21 cellular contexts compared by ENCODE assay signal in genomic region chr17:78290671-78291070, GRCh38. TPM values are rescaled to one million over a fixed set of nuclear protein-coding genes. Genes with fewer than 3 reads are reported as not detected.
DNase-seq lines count a peak whose midpoint lies in the region; ATAC-seq, FAIRE-seq and TF ChIP-seq lines count a peak whose summit lies in the region.
"Had no signal": no experiment of that assay in that cellular context is flagged by ENCODE, and none has a peak within 500 bp of the region (broad histone marks: within the 10 kb centered on the region; RNA-seq: fewer than 3 reads in every experiment).

No MANE protein-coding gene starts in this region.

- H2BK15ac ChIP-seq in H1 (ENCODE audit: low read length) = no peak overlapping the region
- H2BK15ac ChIP-seq in neuronal stem cell (ENCODE audit: low read length) = no peak overlapping the region

- H3K27ac Mint-ChIP-seq in activated CD4-positive, alpha-beta T cell treated with anti-CD3 and anti-CD28 coated beads, Interleukin-2, amount 10 ng/mL, durations not matched to agents 7 days and 5 days = peak overlapping the region; percentile 54
- H3K27ac Mint-ChIP-seq in stimulated activated memory B cell treated with anti-CD40 and anti-IgM and Interleukin-4, amounts not matched to agents 10 μg/mL and 1 μg/mL and 100 μg/mL, for 72 hours = no peak overlapping the region

- H2BK12ac ChIP-seq in H1 (ENCODE audit: low read depth, low read length) = no peak overlapping the region
- H2BK12ac ChIP-seq in neuronal stem cell (ENCODE audit: low read length) = no peak overlapping the region

- H3K4me2 ChIP-seq in H1 (ENCODE audit: insufficient read depth in 1 of 2, low read depth in 2 of 2, low read length in 2 of 2) (no peak overlapping the region), neuronal stem cell (ENCODE audit: insufficient read depth, low read length, poor library complexity, severe bottlenecking) (no peak overlapping the region)
- H3K4me2 ChIP-seq: BLaER1 had no signal

- H3K27ac ChIP-seq in HEK293 (ENCODE audit: extremely low read depth, low read depth, low read length) (no peak overlapping the region), H1 (ENCODE audit: low read depth, low read length) (no peak overlapping the region), neuronal stem cell (replicated peaks; ENCODE audit: low read length) (no peak overlapping the region)
- H3K27ac ChIP-seq: BLaER1, HL-60 had no signal

- no peak overlapping the region for H3K18ac ChIP-seq in H1 (ENCODE audit: extremely low read depth, low read length)
- no peak overlapping the region for H3K18ac ChIP-seq in neuronal stem cell (ENCODE audit: low read length)

- H3K4me3 Mint-ChIP-seq in activated CD4-positive, alpha-beta T cell treated with anti-CD3 and anti-CD28 coated beads, Interleukin-2, amount 10 ng/mL, durations not matched to agents 7 days and 5 days = no peak overlapping the region
- H3K4me3 Mint-ChIP-seq in stimulated activated memory B cell treated with anti-CD40 and anti-IgM and Interleukin-4, amounts not matched to agents 10 μg/mL and 1 μg/mL and 100 μg/mL, for 72 hours = no peak overlapping the region
- H3K4me3 Mint-ChIP-seq: CD14-positive monocyte; CD4-positive, alpha-beta memory T cell had no signal

- H3K23ac ChIP-seq in H1 (ENCODE audit: insufficient read length) (no peak overlapping the region), neuronal stem cell (ENCODE audit: low read depth, low read length, poor library complexity) (no peak overlapping the region)

- no peak for TF ChIP-seq EP300 in H1 (IDR thresholded peaks at IDR 0.05; ENCODE audit: borderline replicate concordance in 1 of 2, low read depth in 2 of 2, low read length in 2 of 2)

- H3K4me1 ChIP-seq in HEK293 (ENCODE audit: control insufficient read depth, insufficient read depth, low read length) (no peaks in the 10 kb centered on the region), H1 (replicated peaks in 1 of 4; ENCODE audit: control insufficient read depth in 3 of 4, insufficient read depth in 4 of 4, low read length in 3 of 4) (no peaks in the 10 kb centered on the region; a peak in 2 of 7 replicates), neuronal stem cell (ENCODE audit: control insufficient read depth in 2 of 2, insufficient read depth in 1 of 2, low read depth in 1 of 2, low read length in 2 of 2) (peaks cover 7 to 9% of the 10 kb centered on the region in 2 donors)
- H3K4me1 ChIP-seq: HAP-1 had no signal

- no peak overlapping the region for H2BK120ac ChIP-seq in H1 (replicated peaks; ENCODE audit: low read depth, low read length)
- no peak overlapping the region for H2BK120ac ChIP-seq in neuronal stem cell (ENCODE audit: low read depth, low read length)

- H3K4me1 Mint-ChIP-seq in activated CD4-positive, alpha-beta T cell treated with anti-CD3 and anti-CD28 coated beads, Interleukin-2, amount 10 ng/mL, durations not matched to agents 7 days and 5 days = peaks cover 4% of the 10 kb centered on the region
- H3K4me1 Mint-ChIP-seq in stimulated activated memory B cell treated with anti-CD40 and anti-IgM and Interleukin-4, amounts not matched to agents 10 μg/mL and 1 μg/mL and 100 μg/mL, for 72 hours = no peaks in the 10 kb centered on the region

- H3K27me3 Mint-ChIP-seq in activated CD4-positive, alpha-beta T cell treated with anti-CD3 and anti-CD28 coated beads, Interleukin-2, amount 10 ng/mL, durations not matched to agents 7 days and 5 days = no peaks in the 10 kb centered on the region
- H3K27me3 Mint-ChIP-seq in stimulated activated memory B cell treated with anti-CD40 and anti-IgM and Interleukin-4, amounts not matched to agents 10 μg/mL and 1 μg/mL and 100 μg/mL, for 72 hours = no peaks in the 10 kb centered on the region
- H3K27me3 Mint-ChIP-seq: CD4-positive, alpha-beta memory T cell had no signal

- H3K4me3 ChIP-seq in HEK293 (ENCODE audit: low read depth, low read length) = no peak overlapping the region
- H3K4me3 ChIP-seq in H1 (ENCODE audit: extremely low read depth in 1 of 4, insufficient read depth in 2 of 4, low read depth in 3 of 4, low read length in 4 of 4) = no peak overlapping the region
- H3K4me3 ChIP-seq in neuronal stem cell (ENCODE audit: low read length in 2 of 2) = no peak overlapping the region
- H3K4me3 ChIP-seq: BLaER1, HAP-1 had no signal

- no peak overlapping the region for H2BK20ac ChIP-seq in H1 (ENCODE audit: low read length)

- no peak for TF ChIP-seq CTCF in HEK293 (tag by site-specific recombination; IDR thresholded peaks at IDR 0.05)
- TF ChIP-seq CTCF in H1 (IDR thresholded peaks at IDR 0.05; ENCODE audit: control extremely low read depth in 1 of 3, insufficient read depth in 1 of 3, low read depth in 1 of 3, low read length in 3 of 3) = no peak

- no peak for ATAC-seq in stimulated activated memory B cell treated with anti-CD40 and anti-IgM and Interleukin-4, amounts not matched to agents 10 μg/mL and 1 μg/mL and 100 μg/mL, for 72 hours
- ATAC-seq in GM18858 (IDR thresholded peaks at IDR 0.05; ENCODE audit: unreplicated experiment) = no peak

- no peak overlapping the region for H4K91ac ChIP-seq in H1 (replicated peaks; ENCODE audit: insufficient read length, low read length)
- H4K91ac ChIP-seq in neuronal stem cell (ENCODE audit: low read depth, low read length, poor library complexity) = no peak overlapping the region

- 96% methylated on average over 8 of the region's 8 CpGs; no CpG with 5 or more reads in 1 of the 2 experiments for WGBS in H1 (ENCODE audit: extremely low coverage in 1 of 2, insufficient coverage in 1 of 2, insufficient read length in 1 of 2, insufficient replicate concordance in 2 of 2, low coverage in 1 of 2, low lambda C conversion rate in 2 of 2, missing lambda C conversion rate in 1 of 2), 2 experiments
- WGBS in neuronal stem cell (ENCODE audit: extremely low coverage in 2 of 2, insufficient read length in 2 of 2, insufficient replicate concordance in 1 of 2), 2 donors = no CpG with 5 or more reads among the region's 8 CpGs

- H2AFZ ChIP-seq in H1 (ENCODE audit: low read length) = no peak overlapping the region
- H2AFZ ChIP-seq in neuronal stem cell (ENCODE audit: low read length) = no peak overlapping the region

- H3K9me3 Mint-ChIP-seq in activated CD4-positive, alpha-beta T cell treated with anti-CD3 and anti-CD28 coated beads, Interleukin-2, amount 10 ng/mL, durations not matched to agents 7 days and 5 days = no peaks in the 10 kb centered on the region
- no peaks in the 10 kb centered on the region for H3K9me3 Mint-ChIP-seq in stimulated activated memory B cell treated with anti-CD40 and anti-IgM and Interleukin-4, amounts not matched to agents 10 μg/mL and 1 μg/mL and 100 μg/mL, for 72 hours
- H3K9me3 Mint-ChIP-seq: CD4-positive, alpha-beta memory T cell had no signal

- FAIRE-seq in H1 (lab: Jason Lieb, UNC) = no peak

- no peaks in the 10 kb centered on the region for H3K79me2 ChIP-seq in H1 (ENCODE audit: control insufficient read depth in 1 of 2, insufficient read depth in 2 of 2, low read length in 2 of 2)

- H3K23me2 ChIP-seq in H1 (ENCODE audit: low read depth, low read length) = peaks cover 3% of the 10 kb centered on the region; the same call in 1 of the 2 replicates

- no peak overlapping the region for H4K5ac ChIP-seq in H1 (ENCODE audit: insufficient read length, low read depth, low read length)

- H4K20me1 ChIP-seq in H1 (replicated peaks in 1 of 2; ENCODE audit: control insufficient read depth in 1 of 2, insufficient read depth in 2 of 2, low read length in 2 of 2) = peaks cover 0 to 2% of the 10 kb centered on the region in 2 experiments
- H4K20me1 ChIP-seq: BLaER1 had no signal

- H3K56ac ChIP-seq in H1 (replicated peaks; ENCODE audit: insufficient read length, low read depth, low read length) = no peak overlapping the region

- CTCF ChIA-PET in activated CD4-positive, alpha-beta T cell treated with anti-CD3 and anti-CD28 coated beads, Interleukin-2, amount 10 ng/mL, durations not matched to agents 7 days and 5 days (lab: Charles Lee) = interaction anchor here (0.7 to 1.5 kb wide), 6 partner anchors 9 to 131 kb away, joined by 3 to 5 read pairs (median 3); partner anchors contain the start of gene SOCS3
- CTCF ChIA-PET in HEK293 (lab: Yijun Ruan, JAX) (interaction anchor here (0.8 to 5.3 kb wide), 3 partner anchors 49 to 133 kb away, joined by 3 to 47 read pairs (median 5); no protein-coding TSS in a partner anchor), H1 (lab: Charles Lee; ENCODE audit: partially characterized antibody) (interaction anchor here (0.6 to 3.0 kb wide), 16 partner anchors 11 to 198 kb away, joined by 3 to 22 read pairs (median 4); no protein-coding TSS in a partner anchor)

- DNase-seq in activated CD4-positive, alpha-beta T cell treated with anti-CD3 and anti-CD28 coated beads, Interleukin-2, amount 10 ng/mL, durations not matched to agents 7 days and 5 days = no peak
- no peak for DNase-seq in activated CD4-positive, alpha-beta T cell treated with anti-CD3 and anti-CD28 coated beads, Interleukin-2, amount 50 U/mL, for 1 hour
- DNase-seq in H1 (ENCODE audit: low read depth in 1 of 2, low spot score in 2 of 2) (no peak), neuronal stem cell (ENCODE audit: low spot score) (no peak), RKO (ENCODE audit: low spot score) (no peak)
- DNase-seq: 8988T; CD4-positive, alpha-beta memory T cell; DMS79 treated with DMSO at 0.1 percent for 48 hours; GF-D8; IMR-90 had no signal

- no peak overlapping the region; the same call in 1 of the 2 replicates for H4K8ac ChIP-seq in H1 (ENCODE audit: extremely low read depth, insufficient read depth, low read length)
- H4K8ac ChIP-seq in neuronal stem cell (ENCODE audit: low read depth, low read length) = no peak overlapping the region

- H3K4ac ChIP-seq in H1 (replicated peaks; ENCODE audit: insufficient read length, low read depth, low read length) (peak overlapping the region; percentile 78), neuronal stem cell (ENCODE audit: low read length) (no peak overlapping the region)

- H3K9ac ChIP-seq in H1 (replicated peaks in 1 of 4; ENCODE audit: extremely low read depth in 1 of 4, low read depth in 3 of 4, low read length in 3 of 4) (no peak overlapping the region), neuronal stem cell (ENCODE audit: low read depth, low read length, poor library complexity) (no peak overlapping the region)
- H3K9ac ChIP-seq: BLaER1 had no signal

- TF ChIP-seq RAD21 in H1 (IDR thresholded peaks at IDR 0.05 in 1 of 2, conservative IDR thresholded peaks at IDR 0.05 in 1 of 2; ENCODE audit: low read depth in 2 of 2, low read length in 2 of 2) = no peak

- no peak overlapping the region for H2AK5ac ChIP-seq in H1 (ENCODE audit: low read depth, low read length)
- peak overlapping the region; percentile 51 for H2AK5ac ChIP-seq in neuronal stem cell (ENCODE audit: low read depth, low read length)

- H3K9me3 ChIP-seq in HEK293 (ENCODE audit: control insufficient read depth, insufficient read depth, low read depth, low read length) = no peaks in the 10 kb centered on the region
- H3K9me3 ChIP-seq in H1 (ENCODE audit: insufficient read depth in 2 of 2, low read depth in 1 of 2, low read length in 1 of 2) = no peaks in the 10 kb centered on the region
- H3K9me3 ChIP-seq in neuronal stem cell (replicated peaks in 1 of 2; ENCODE audit: control insufficient read depth in 2 of 2, insufficient read depth in 1 of 2, low read depth in 1 of 2, low read length in 2 of 2) = no peaks in the 10 kb centered on the region
- H3K9me3 ChIP-seq: BLaER1, HAP-1 had no signal

- POLR2A ChIA-PET in activated CD4-positive, alpha-beta T cell treated with anti-CD3 and anti-CD28 coated beads, Interleukin-2, amount 10 ng/mL, durations not matched to agents 7 days and 5 days (lab: Charles Lee) = no interaction called here
- POLR2A ChIA-PET in HEK293 (lab: Yijun Ruan, JAX) (interaction anchor here (0.6 kb wide), 1 partner anchor 46 kb away, joined by 4 read pairs; no protein-coding TSS in a partner anchor), H1 (lab: Charles Lee; ENCODE audit: partially characterized antibody) (no interaction called here)

- H3K14ac ChIP-seq in H1 (ENCODE audit: insufficient read length) (no peak overlapping the region), neuronal stem cell (ENCODE audit: low read length) (no peak overlapping the region)

- no peaks in the 10 kb centered on the region for H3K36me3 Mint-ChIP-seq in activated CD4-positive, alpha-beta T cell treated with anti-CD3 and anti-CD28 coated beads, Interleukin-2, amount 10 ng/mL, durations not matched to agents 7 days and 5 days (ENCODE audit: low read depth)
- no peaks in the 10 kb centered on the region for H3K36me3 Mint-ChIP-seq in stimulated activated memory B cell treated with anti-CD40 and anti-IgM and Interleukin-4, amounts not matched to agents 10 μg/mL and 1 μg/mL and 100 μg/mL, for 72 hours
- H3K36me3 Mint-ChIP-seq: CD14-positive monocyte; CD4-positive, alpha-beta memory T cell had no signal

- no peak for TF ChIP-seq POLR2A in H1 (IDR thresholded peaks at IDR 0.05; ENCODE audit: control extremely low read depth in 1 of 2, low read depth in 2 of 2, low read length in 2 of 2)

- no peaks in the 10 kb centered on the region for H3K36me3 ChIP-seq in HEK293 (ENCODE audit: control insufficient read depth in 2 of 2, insufficient read depth in 1 of 2, low read length in 2 of 2)
- no peaks in the 10 kb centered on the region for H3K36me3 ChIP-seq in H1 (ENCODE audit: control insufficient read depth in 2 of 4, insufficient read depth in 4 of 4, low read length in 3 of 4)
- no peaks in the 10 kb centered on the region for H3K36me3 ChIP-seq in neuronal stem cell (replicated peaks in 1 of 2; ENCODE audit: control insufficient read depth in 2 of 2, insufficient read depth in 2 of 2, low read length in 2 of 2)
- H3K36me3 ChIP-seq: BLaER1, HAP-1 had no signal

- H3K27me3 ChIP-seq in H1 (replicated peaks in 1 of 4; ENCODE audit: control insufficient read depth in 3 of 4, extremely low read depth in 1 of 4, insufficient read depth in 3 of 4, low read length in 3 of 4) (no peaks in the 10 kb centered on the region), neuronal stem cell (ENCODE audit: control insufficient read depth in 3 of 3, insufficient read depth in 3 of 3, low read depth in 1 of 3, low read length in 3 of 3) (no peaks in the 10 kb centered on the region)
- H3K27me3 ChIP-seq: BLaER1 had no signal

- H2BK5ac ChIP-seq in H1 (ENCODE audit: low read depth, low read length) (no peak overlapping the region), neuronal stem cell (ENCODE audit: low read length) (no peak overlapping the region)

- H3K79me1 ChIP-seq in H1 (ENCODE audit: low read depth, low read length) (no peaks in the 10 kb centered on the region), neuronal stem cell (ENCODE audit: low read depth, low read length) (no peaks in the 10 kb centered on the region)

RNA-seq across cellular contexts. Expression of gene TMEM235, which starts 59.2 kb away (rescaled TPM):
- total RNA-seq in activated CD4-positive, alpha-beta T cell treated with anti-CD3 and anti-CD28 coated beads, Interleukin-2, amount 10 ng/mL, durations not matched to agents 7 days and 5 days = not detected
- 0.15 TPM in 1 of 2 replicates, not detected in the other for total RNA-seq in H1 (2021; fragmentation: NEBNext Ultra II Directional; extraction: Animal tissue kit (Norgen Biotek cat#: 25700))
- polyA plus RNA-seq in H1 (2011; rRNA removed) = 0.05 and 0.14 TPM in 2 replicates
- polyA plus RNA-seq in H1 (2011; cell fraction: cytosol; rRNA removed) = 0.17 TPM
- 0.68 TPM for polyA plus RNA-seq in H1 (2011; cell fraction: nucleus; rRNA removed)
- polyA plus RNA-seq in H1 (2012, experiment 1 of 2) = 0.13 to 0.36 TPM (median 0.23 TPM) in 4 replicates
- polyA plus RNA-seq in H1 (2012, experiment 2 of 2) = not detected
- polyA plus RNA-seq in H1 (2013, experiment 1 of 2) = 0.02 TPM
- not detected for polyA plus RNA-seq in H1 (2013, experiment 2 of 2)
- polyA minus RNA-seq in H1 (2011; rRNA and poly(A)+ RNA removed) = not detected in 2 replicates
- not detected for polyA minus RNA-seq in H1 (2011; cell fraction: cytosol; rRNA and poly(A)+ RNA removed)
- not detected for polyA minus RNA-seq in H1 (2011; cell fraction: nucleus; rRNA and poly(A)+ RNA removed)
- polyA plus RNA-seq in neuronal stem cell (2013, experiment 1 of 2) = not detected
- not detected for polyA plus RNA-seq in neuronal stem cell (2013, experiment 2 of 2)
- total RNA-seq: A673; CD4-positive, alpha-beta memory T cell; H4; HT1080; IMR-90 had no signal
- polyA plus RNA-seq: AG04450; CD14-positive monocyte; CD4-positive, alpha-beta memory T cell; IMR-90 had no signal
